Comparison of ENCODE assay signal across 19 cellular contexts in genomic region chr4:182758288-182758687, GRCh38.
"Had no signal": no experiment of that assay in that cellular context is flagged by ENCODE, and none has a peak within 500 bp of the region (broad histone marks: within the 10 kb centered on the region; RNA-seq: fewer than 3 reads in every experiment).

No MANE protein-coding gene starts in this region.

- H3K4me3 ChIP-seq: left lung, lower lobe of right lung, uterus had no signal

- H3K9me3 ChIP-seq: left lung, lower lobe of right lung, uterus had no signal

- H3K4me1 ChIP-seq: left lung, lower lobe of right lung, uterus had no signal

- H3K9me3 Mint-ChIP-seq: dendritic cell treated with granulocyte-macrophage colony-stimulating factor and Interleukin-4, amounts not matched to agents 40 ng/mL and 50 ng/mL, for 4 days; memory B cell; natural killer cell treated with Interleukin-12 subunit alpha and Interleukin-12 subunit beta and Interleukin-15 and Interleukin-18, amount 100 ng/mL, for 72 hours; type B pancreatic cell had no signal

- H3K27ac ChIP-seq: left lung, lower lobe of right lung, uterus had no signal

- H3K27me3 Mint-ChIP-seq: dendritic cell treated with granulocyte-macrophage colony-stimulating factor and Interleukin-4, amounts not matched to agents 40 ng/mL and 50 ng/mL, for 4 days; type B pancreatic cell had no signal

- H3K4me1 Mint-ChIP-seq: memory B cell had no signal

- H3K36me3 ChIP-seq: left lung, lower lobe of right lung, uterus had no signal

- H3K27me3 ChIP-seq: uterus had no signal

- DNase-seq: cerebellar nuclear complex; erythroblast; foreskin melanocyte; head of caudate nucleus; hypothalamus; islet precursor cell; left lung; lower lobe of right lung; midbrain; right cardiac atrium; small intestine; stimulated activated CD4-positive, alpha-beta T cell treated with anti-CD3 and anti-CD28 coated beads, Interleukin-12 subunit alpha, Interleukin-12 subunit beta, amount 100 ng/mL, for 4 hours; stimulated activated CD4-positive, alpha-beta T cell treated with anti-CD3 and anti-CD28 coated beads, Interleukin-2, amount 100 ng/mL, for 48 hours; stimulated activated naive CD4-positive, alpha-beta T cell treated with Interleukin-2 at 50 U/mL for 16 hours; uterus had no signal

- ATAC-seq: left lung; lower lobe of right lung; natural killer cell treated with Interleukin-12 subunit alpha and Interleukin-12 subunit beta and Interleukin-15 and Interleukin-18, amount 100 ng/mL, for 72 hours; right cardiac atrium had no signal

- H3K4me3 Mint-ChIP-seq: dendritic cell treated with granulocyte-macrophage colony-stimulating factor and Interleukin-4, amounts not matched to agents 40 ng/mL and 50 ng/mL, for 4 days; memory B cell; natural killer cell treated with Interleukin-12 subunit alpha and Interleukin-12 subunit beta and Interleukin-15 and Interleukin-18, amount 100 ng/mL, for 72 hours; type B pancreatic cell had no signal

- H3K27ac Mint-ChIP-seq: dendritic cell treated with granulocyte-macrophage colony-stimulating factor and Interleukin-4, amounts not matched to agents 40 ng/mL and 50 ng/mL, for 4 days; memory B cell; natural killer cell treated with Interleukin-12 subunit alpha and Interleukin-12 subunit beta and Interleukin-15 and Interleukin-18, amount 100 ng/mL, for 72 hours; type B pancreatic cell had no signal

- H3K36me3 Mint-ChIP-seq: memory B cell; natural killer cell treated with Interleukin-12 subunit alpha and Interleukin-12 subunit beta and Interleukin-15 and Interleukin-18, amount 100 ng/mL, for 72 hours had no signal
